ENCODE assay signal across 2 cellular contexts in the genomic region with DNA sequence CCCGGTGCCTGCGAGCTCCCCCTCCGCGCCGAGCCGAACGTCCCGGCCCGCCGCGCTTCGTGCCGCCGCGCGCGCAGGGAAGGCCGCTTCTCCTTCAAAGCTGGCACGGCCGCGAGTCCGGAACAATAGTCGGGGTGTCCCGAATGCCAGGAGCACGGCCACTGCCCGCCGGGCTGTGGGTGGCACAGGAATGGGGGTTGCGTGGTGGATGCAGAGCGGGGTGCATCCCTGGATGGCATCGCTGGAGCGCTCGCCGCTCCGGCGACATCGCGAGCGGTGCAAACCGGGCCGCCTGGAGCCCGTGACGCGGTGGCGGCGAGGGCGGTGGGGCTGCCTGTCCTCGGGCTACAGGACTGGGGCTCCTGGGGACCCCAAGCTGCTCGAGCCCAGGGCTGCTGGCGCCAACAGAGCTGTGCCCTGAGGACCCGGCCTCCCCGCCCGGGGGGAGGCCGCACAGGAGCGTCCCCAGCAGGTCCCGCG.
TF ChIP-seq lines count a peak whose summit lies in the region.

No MANE protein-coding gene starts in this region.

TF ChIP-seq in IMR-90, 13 proteins besides CTCF, POLR2A, EP300 and RAD21:
- no peak for TF ChIP-seq ELK1 (IDR thresholded peaks at IDR 0.05; ENCODE audit: borderline replicate concordance, low read depth, low read length)
- no peak for TF ChIP-seq CHD1 (IDR thresholded peaks at IDR 0.05; ENCODE audit: low read depth, low read length)
- no peak for TF ChIP-seq NFE2L2 (IDR thresholded peaks at IDR 0.05; ENCODE audit: low read depth, low read length)
- no peak for TF ChIP-seq MXI1 (IDR thresholded peaks at IDR 0.05; ENCODE audit: borderline replicate concordance, low read depth, low read length)
- no peak for TF ChIP-seq BHLHE40 (IDR thresholded peaks at IDR 0.05; ENCODE audit: low read depth, low read length)
- no peak for TF ChIP-seq SMC3 (IDR thresholded peaks at IDR 0.05; ENCODE audit: low read depth, low read length)
- no peak for TF ChIP-seq CEBPB (IDR thresholded peaks at IDR 0.05; ENCODE audit: low read depth, low read length)
- no peak for TF ChIP-seq RFX5 (IDR thresholded peaks at IDR 0.05; ENCODE audit: low read depth, low read length)
- TF ChIP-seq FOS (IDR thresholded peaks at IDR 0.05; ENCODE audit: low read depth, low read length): no peak

TF ChIP-seq in GM12878, 131 proteins besides CTCF, POLR2A, EP300 and RAD21:
- TF ChIP-seq ZSCAN29 (IDR thresholded peaks at IDR 0.05) (no peak), HDAC6 (IDR thresholded peaks at IDR 0.05; ENCODE audit: unreplicated experiment) (no peak), LARP7 (IDR thresholded peaks at IDR 0.05) (no peak), SKIL (IDR thresholded peaks at IDR 0.05; ENCODE audit: low read depth, poor library complexity, severe bottlenecking) (no peak), SMAD5 (IDR thresholded peaks at IDR 0.05; ENCODE audit: low read depth) (no peak), ELK1 (IDR thresholded peaks at IDR 0.05; ENCODE audit: low read depth, low read length) (no peak), TCF7 (IDR thresholded peaks at IDR 0.05; ENCODE audit: borderline replicate concordance) (no peak), SREBF2 (IDR thresholded peaks at IDR 0.05; ENCODE audit: low read length) (no peak), SUPT20H (IDR thresholded peaks at IDR 0.05; ENCODE audit: borderline replicate concordance, control insufficient read depth, low read depth, low read length) (no peak), JUND (IDR thresholded peaks at IDR 0.05; ENCODE audit: low read depth, low read length) (no peak), BCL11A (IDR thresholded peaks at IDR 0.05; ENCODE audit: low read depth, low read length) (no peak), ETV6 (conservative IDR thresholded peaks at IDR 0.05 in 1 of 2, IDR thresholded peaks at IDR 0.05 in 1 of 2; ENCODE audit: borderline replicate concordance in 1 of 2, low read depth in 1 of 2) (no peak), EGR1 (IDR thresholded peaks at IDR 0.05; ENCODE audit: borderline replicate concordance in 1 of 2, low read depth in 2 of 2, low read length in 2 of 2) (no peak), ZNF384 (IDR thresholded peaks at IDR 0.05; ENCODE audit: borderline replicate concordance, low read depth, low read length) (no peak)
